Comparison of ENCODE assay signal across 22 cellular contexts in genomic region chr2:119024568-119024967, GRCh38.
"Had no signal": no experiment of that assay in that cellular context is flagged by ENCODE, and none has a peak within 500 bp of the region (broad histone marks: within the 10 kb centered on the region; RNA-seq: fewer than 3 reads in every experiment).

No MANE protein-coding gene starts in this region.

- H3K4me2 ChIP-seq: hepatocyte had no signal

- ATAC-seq: effector memory CD8-positive, alpha-beta T cell; esophagus mucosa; foreskin keratinocyte; gastrocnemius medialis; gastroesophageal sphincter; heart right ventricle had no signal

- DNase-seq: colonic mucosa; cortex of kidney; dermis blood vessel endothelial cell; effector CD4-positive, alpha-beta T cell; effector CD8-positive, alpha-beta T cell; effector memory CD4-positive, alpha-beta T cell; effector memory CD8-positive, alpha-beta T cell; erythroblast; esophagus squamous epithelium; foreskin fibroblast; foreskin keratinocyte; foreskin melanocyte; gastrocnemius medialis; glutamatergic neuron; heart right ventricle had no signal

- H3K27me3 ChIP-seq: colonic mucosa, gastrocnemius medialis, hepatocyte had no signal

- H3K9me3 ChIP-seq: colonic mucosa, esophagus squamous epithelium, gastrocnemius medialis, gastroesophageal sphincter, heart left ventricle, heart right ventricle had no signal

- H2AFZ ChIP-seq: hepatocyte had no signal

- H3K27ac ChIP-seq: colonic mucosa, coronary artery, dorsolateral prefrontal cortex, epithelial cell of prostate, esophagus squamous epithelium, foreskin keratinocyte, gastrocnemius medialis, gastroesophageal sphincter, heart left ventricle, heart right ventricle, hepatocyte had no signal

- H3K79me2 ChIP-seq: hepatocyte had no signal

- H3K4me3 ChIP-seq: colonic mucosa, coronary artery, dorsolateral prefrontal cortex, esophagus squamous epithelium, gastrocnemius medialis, gastroesophageal sphincter, heart left ventricle, heart right ventricle, hepatocyte had no signal

- H3K36me3 ChIP-seq: colonic mucosa, esophagus squamous epithelium, gastrocnemius medialis, gastroesophageal sphincter, heart left ventricle, heart right ventricle had no signal

- H3K4me1 ChIP-seq: colonic mucosa, esophagus squamous epithelium, foreskin keratinocyte, gastrocnemius medialis, gastroesophageal sphincter, heart left ventricle, heart right ventricle had no signal
